Comparison of ENCODE assay signal across 8 cellular contexts in the genomic region with DNA sequence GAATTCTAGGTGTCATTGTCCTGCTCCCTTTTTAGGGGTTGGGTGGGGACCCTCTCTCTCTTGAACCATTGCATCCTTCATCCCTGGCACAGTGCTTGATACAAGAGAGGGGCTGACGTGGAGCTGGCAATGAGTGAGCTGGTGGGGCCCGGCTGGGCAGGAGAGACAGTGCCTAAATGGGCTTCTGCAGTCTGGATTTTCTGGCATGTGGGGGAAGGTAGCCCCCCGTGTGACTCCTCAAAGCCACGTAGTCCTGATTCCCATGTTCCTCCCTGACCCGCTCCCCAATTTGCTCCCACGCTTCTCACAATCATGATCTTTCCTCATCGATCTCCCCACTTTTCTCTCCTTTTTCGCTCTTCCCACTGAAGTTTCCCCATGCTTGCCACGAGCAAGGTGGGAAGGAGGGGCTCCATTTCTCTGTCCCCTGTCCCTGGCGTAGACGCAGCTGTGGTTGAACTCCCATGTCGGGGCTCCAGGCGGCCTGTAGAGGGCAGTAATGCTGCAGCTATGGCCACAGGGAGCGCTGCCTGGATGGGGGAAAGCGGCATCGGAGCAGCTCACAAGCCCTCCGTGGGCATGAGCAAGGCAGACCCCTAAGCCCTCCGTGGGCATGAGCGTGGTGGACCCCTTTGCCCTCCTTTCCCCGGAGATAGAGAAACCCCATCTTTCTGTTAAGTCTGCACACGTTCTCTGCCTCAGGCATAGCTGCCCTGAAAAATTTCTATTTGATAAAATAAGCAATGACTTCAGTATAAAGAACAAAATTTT. TPM values are rescaled to one million over a fixed set of nuclear protein-coding genes. Genes with fewer than 3 reads are reported as not detected.
DNase-seq lines count a peak whose midpoint lies in the region; ATAC-seq and TF ChIP-seq lines count a peak whose summit lies in the region.

No MANE protein-coding gene starts in this region.

- H3K79me2 ChIP-seq in Karpas-422 (ENCODE audit: low read length): no peaks in the 10 kb centered on the region

- intact Hi-C loops in head of caudate nucleus (cut with DNase I): no loop called here
- intact Hi-C loops in upper lobe of right lung (cut with DNase I): no loop called here

- H3K27ac ChIP-seq in Karpas-422 (ENCODE audit: low read length): no peak overlapping the region
- no peak overlapping the region for H3K27ac ChIP-seq in upper lobe of right lung

- H3K27me3 ChIP-seq in Karpas-422 (ENCODE audit: low read length): no peaks in the 10 kb centered on the region
- H3K27me3 ChIP-seq in upper lobe of right lung: no peaks in the 10 kb centered on the region

- H3K36me3 ChIP-seq in Karpas-422 (ENCODE audit: insufficient read depth, low read length) (no peaks in the 10 kb centered on the region), upper lobe of right lung (no peaks in the 10 kb centered on the region)

- H3K9ac ChIP-seq in Karpas-422 (ENCODE audit: low read length): 0 out of 2 replicates have a peak overlapping the region, but pooled peaks have one; percentile 31

- H3K9me3 ChIP-seq in Karpas-422 (ENCODE audit: low read length) (no peaks in the 10 kb centered on the region), upper lobe of right lung (no peaks in the 10 kb centered on the region)

- H3K4me3 ChIP-seq in Karpas-422 (ENCODE audit: low read length) (no peak overlapping the region), upper lobe of right lung (no peak overlapping the region)

- peak; percentile 91 for ATAC-seq in upper lobe of right lung
- ATAC-seq in GM21576 (IDR thresholded peaks at IDR 0.05; ENCODE audit: unreplicated experiment): no peak

- DNase-seq in Karpas-422 (peak; percentile 85), SK-MEL-5 (ENCODE audit: low read depth, low spot score) (peak; percentile 76), head of caudate nucleus (peak; percentile 71 to 94 (median 84)), pons (ENCODE audit: low spot score) (peak; percentile 53), upper lobe of right lung (peak; percentile 84)
- peak; percentile 24 to 52 (median 24) for DNase-seq in activated naive CD4-positive, alpha-beta T cell (lab: John Stamatoyannopoulos, UW)

- TF ChIP-seq CTCF in GM12872 (IDR thresholded peaks at IDR 0.05; ENCODE audit: insufficient read depth, low read depth, low read length): peak; percentile 96
- TF ChIP-seq CTCF in upper lobe of right lung (IDR thresholded peaks at IDR 0.05): peak; percentile 89

- H4K20me1 ChIP-seq in Karpas-422 (ENCODE audit: insufficient read depth, low read depth, low read length): peaks cover 25% of the 10 kb centered on the region

- no peak overlapping the region for H3K4me2 ChIP-seq in Karpas-422 (ENCODE audit: low read depth, low read length, poor library complexity, severe bottlenecking)

- H2AFZ ChIP-seq in Karpas-422 (ENCODE audit: low read length): no peak overlapping the region

- H3K4me1 ChIP-seq in Karpas-422 (ENCODE audit: low read length) (peaks cover 6% of the 10 kb centered on the region), upper lobe of right lung (peaks cover 5% of the 10 kb centered on the region)

- in situ Hi-C loops in SK-MEL-5 (cut with HindIII; ENCODE audit: low pct_unique_long_range_greater_than_20kb, low sequenced_read_pairs): no loop called here

- no peaks in the 10 kb centered on the region for H3K9me2 ChIP-seq in Karpas-422 (replicated peaks; ENCODE audit: insufficient read depth, low read length)

RNA-seq across cellular contexts. Expression of gene HAPSTR1, which starts 47.5 kb away (rescaled TPM):
- total RNA-seq in Karpas-422 (2014; rRNA removed; shearing (Covaris generic); ENCODE audit: low replicate concordance): 45.1 and 51.2 TPM in 2 replicates
- 39.3 and 43.8 TPM in 2 replicates for total RNA-seq in SK-MEL-5 (2014; rRNA removed; shearing (Covaris generic))
- 26.0 and 28.8 TPM in 2 replicates for polyA plus RNA-seq in SK-MEL-5 (2015; cell fraction: cytosol; rRNA removed)
- polyA plus RNA-seq in SK-MEL-5 (2015; cell fraction: nucleus; rRNA removed): 19.1 and 27.4 TPM in 2 replicates
- total RNA-seq in upper lobe of right lung: 49.7 TPM

Comparison
In these comparisons a context has a peak if more than half of its experiments do, and no peak if none do; other contexts are left out.
1. DNase-seq: peak in every context shown above with its lines; median percentile 85 in Karpas-422; 84 in head of caudate nucleus; 84 in upper lobe of right lung; 76 in SK-MEL-5; 53 in pons; 24 in activated naive CD4-positive, alpha-beta T cell.